In genomic region chr12:56521209-56521589, GRCh38 we compare ENCODE assay signal across 9 cellular contexts. TPM values are rescaled to one million over a fixed set of nuclear protein-coding genes. Genes with fewer than 3 reads are reported as not detected.
DNase-seq lines count a peak whose midpoint lies in the region; ATAC-seq, FAIRE-seq and TF ChIP-seq lines count a peak whose summit lies in the region.
"Had no signal": no experiment of that assay in that cellular context is flagged by ENCODE, and none has a peak within 500 bp of the region (broad histone marks: within the 10 kb centered on the region; RNA-seq: fewer than 3 reads in every experiment).

No MANE protein-coding gene starts in this region.

- TF ChIP-seq CTCF in bronchial epithelial cell (IDR thresholded peaks at IDR 0.05; ENCODE audit: insufficient read depth, low read length, severe bottlenecking) (no peak), mesothelial cell of epicardium (IDR thresholded peaks at IDR 0.05; ENCODE audit: unreplicated experiment) (no peak), vagina (IDR thresholded peaks at IDR 0.05) (no peak)

- H3K27me3 ChIP-seq in bronchial epithelial cell (ENCODE audit: control insufficient read depth, insufficient read depth, low read length) = no peaks in the 10 kb centered on the region
- H3K27me3 ChIP-seq in vagina = no peaks in the 10 kb centered on the region

- DNase-seq in Right ventricle myocardium inferior (ENCODE audit: missing footprints) = peak; percentile 74
- no peak for DNase-seq in cardiac septum (ENCODE audit: low spot score)
- no peak for DNase-seq in bronchial epithelial cell (ENCODE audit: low read depth)
- no peak for DNase-seq in mesothelial cell of epicardium (ENCODE audit: low spot score in 2 of 2, unreplicated experiment in 2 of 2)
- no peak for DNase-seq in vagina (ENCODE audit: extremely low spot score in 2 of 2)
- DNase-seq in activated CD8-positive, alpha-beta memory T cell treated with anti-CD3 and anti-CD28 coated beads, Interleukin-2, amount 50 U/mL, for 48 hours = no peak

- H3K9me3 ChIP-seq in vagina = no peaks in the 10 kb centered on the region

- peaks cover 52% of the 10 kb centered on the region for H3K4me1 ChIP-seq in vagina

- H3K36me3 Mint-ChIP-seq in mesothelial cell of epicardium = no peaks in the 10 kb centered on the region

- H3K4me1 Mint-ChIP-seq in mesothelial cell of epicardium = peaks cover 42% of the 10 kb centered on the region

- H3K27ac Mint-ChIP-seq in mesothelial cell of epicardium = peak overlapping the region; percentile 98

- intact Hi-C loops in Right ventricle myocardium inferior (cut with DNase I) (no loop called here), cardiac septum (cut with DNase I) (no loop called here), vagina (cut with DNase I) (no loop called here)

- H3K27me3 Mint-ChIP-seq in mesothelial cell of epicardium (ENCODE audit: low read depth) = no peaks in the 10 kb centered on the region

- H3K27ac ChIP-seq in vagina = peak overlapping the region; percentile 91

- peak overlapping the region; percentile 52 for H3K4me3 ChIP-seq in bronchial epithelial cell (ENCODE audit: low read depth, low read length)
- H3K4me3 ChIP-seq in vagina = peak overlapping the region; percentile 34 to 54

- H3K36me3 ChIP-seq in bronchial epithelial cell (ENCODE audit: control insufficient read depth, insufficient read depth, low read length) (no peaks in the 10 kb centered on the region), vagina (no peaks in the 10 kb centered on the region)

- no peaks in the 10 kb centered on the region for H3K9me3 Mint-ChIP-seq in mesothelial cell of epicardium

- no peak for FAIRE-seq in bronchial epithelial cell (lab: Jason Lieb, UNC)

- TF ChIP-seq POLR2A in vagina (IDR thresholded peaks at IDR 0.05) = no peak

- ATAC-seq in Right ventricle myocardium inferior (peak; percentile 25), HG02642 (IDR thresholded peaks at IDR 0.05; ENCODE audit: poor library complexity, unreplicated experiment) (no peak), GM19351 (IDR thresholded peaks at IDR 0.05; ENCODE audit: unreplicated experiment) (no peak)

- H3K4me3 Mint-ChIP-seq in mesothelial cell of epicardium = peak overlapping the region; percentile 81

RNA-seq across cellular contexts. Expression of gene RBMS2, which starts 0.4 kb away (rescaled TPM):
- total RNA-seq in Right ventricle myocardium inferior = 30.2 TPM
- 23.0 TPM for total RNA-seq in cardiac septum
- total RNA-seq in bronchial epithelial cell = 9.2 and 11.0 TPM in 2 replicates
- total RNA-seq in mesothelial cell of epicardium = 78.0 to 89.3 TPM (median 84.3 TPM) in 3 replicates
- 20.6 TPM for total RNA-seq in vagina

RNA-seq across cellular contexts. Expression of gene GLS2, which starts 33.2 kb away (rescaled TPM):
- total RNA-seq in Right ventricle myocardium inferior (0.76 TPM), cardiac septum (0.38 TPM), bronchial epithelial cell (5.2 and 6.1 TPM in 2 replicates), mesothelial cell of epicardium (2.2 to 2.9 TPM (median 2.9 TPM) in 3 replicates), vagina (5.2 TPM)
- total RNA-seq: myocyte had no signal

RNA-seq across cellular contexts. Expression of gene SPRYD4, which starts 52.8 kb away (rescaled TPM):
- total RNA-seq in Right ventricle myocardium inferior (3.1 TPM), cardiac septum (3.3 TPM), bronchial epithelial cell (1.1 and 1.3 TPM in 2 replicates), mesothelial cell of epicardium (5.7 to 6.0 TPM (median 5.7 TPM) in 3 replicates), vagina (1.7 TPM)
